In the genomic region with DNA sequence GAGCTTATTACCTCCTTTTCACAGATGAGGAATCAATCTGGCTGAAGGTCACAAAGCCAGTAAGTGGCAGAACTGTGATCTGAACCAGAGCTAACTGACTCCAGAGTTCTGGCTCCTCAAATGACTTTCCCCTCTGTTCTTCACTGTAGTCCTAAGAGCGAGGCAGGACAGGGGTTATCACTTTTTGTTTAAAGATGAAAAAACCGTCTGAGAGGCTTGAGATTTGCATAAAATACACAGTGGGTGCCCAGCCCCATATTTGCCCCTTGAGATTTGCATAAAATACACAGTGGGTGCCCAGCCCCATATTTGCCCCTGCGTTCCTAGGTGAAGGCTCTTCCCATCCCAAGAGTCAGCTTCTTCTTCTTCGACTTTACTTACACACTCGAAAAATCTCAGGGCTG, we compare ENCODE assay signal across 8 cellular contexts. TPM values are rescaled to one million over a fixed set of nuclear protein-coding genes. Genes with fewer than 3 reads are reported as not detected.
A peak's percentile ranks its signal among the peaks of the same experiment; 100 is the strongest.
DNase-seq lines count a peak whose midpoint lies in the region; ATAC-seq, FAIRE-seq and TF ChIP-seq lines count a peak whose summit lies in the region.

No MANE protein-coding gene starts in this region.

- H3K9ac ChIP-seq in astrocyte (ENCODE audit: low read length), result peak overlapping the region; percentile 88

- intact Hi-C loops in left colon (cut with DNase I, micrococcal nuclease), result loop anchor here in 1 of 2 donors (10.0 kb wide), 1 partner anchor 91 kb away; a partner anchor contains a TSS

- H3K9me3 Mint-ChIP-seq in astrocyte (ENCODE audit: unreplicated experiment), result no peaks in the 10 kb centered on the region

- CTCF ChIA-PET in AG04450 (lab: Charles Lee), result interaction anchor here (3.3 kb wide), 1 partner anchor 19 kb away, joined by 10 read pairs; no protein-coding TSS in a partner anchor

- TF ChIP-seq CTCF in AG04450 (IDR thresholded peaks at IDR 0.05; ENCODE audit: low read depth, low read length) (no peak), astrocyte (IDR thresholded peaks at IDR 0.05; ENCODE audit: insufficient read depth, low read depth, low read length) (no peak), suprapubic skin (IDR thresholded peaks at IDR 0.05) (no peak)

- H3K27ac Mint-ChIP-seq in astrocyte (ENCODE audit: unreplicated experiment), result no peak overlapping the region

- H3K9me3 ChIP-seq in AG04450 (ENCODE audit: control insufficient read depth, insufficient read depth, low read length), result no peaks in the 10 kb centered on the region
- H3K9me3 ChIP-seq in astrocyte (ENCODE audit: insufficient read depth, low read depth, low read length), result no peaks in the 10 kb centered on the region
- no peaks in the 10 kb centered on the region for H3K9me3 ChIP-seq in suprapubic skin

- H3K4me3 Mint-ChIP-seq in astrocyte (ENCODE audit: unreplicated experiment), result peak overlapping the region; percentile 84

- no peaks in the 10 kb centered on the region for H3K27me3 Mint-ChIP-seq in astrocyte (ENCODE audit: low read depth, unreplicated experiment)

- H3K79me2 ChIP-seq in astrocyte (ENCODE audit: insufficient read depth, low read length), result peaks cover 32% of the 10 kb centered on the region

- ATAC-seq in GM19328 (IDR thresholded peaks at IDR 0.05; ENCODE audit: unreplicated experiment), result peak; percentile 41
- ATAC-seq in HG03432 (IDR thresholded peaks at IDR 0.05; ENCODE audit: unreplicated experiment), result peak; percentile 55
- peak; percentile 9 for ATAC-seq in left colon

- TF ChIP-seq EP300 in suprapubic skin (IDR thresholded peaks at IDR 0.05), result no peak

- H3K4me3 ChIP-seq in AG04450 (ENCODE audit: low read depth, low read length) (peak overlapping the region; percentile 84), astrocyte (ENCODE audit: insufficient read depth, low read depth, low read length) (peak overlapping the region; percentile 79), suprapubic skin (peak overlapping the region; percentile 70)

- 7% methylated on average over 5 of the region's 5 CpGs for WGBS in suprapubic skin

- POLR2A ChIA-PET in AG04450 (lab: Yijun Ruan, JAX), result interaction anchor here (1.0 to 2.5 kb wide), 2 partner anchors 17 to 19 kb away, joined by 3 to 21 read pairs; a partner anchor contains a TSS

- peaks cover 22% of the 10 kb centered on the region for H3K4me1 Mint-ChIP-seq in astrocyte (ENCODE audit: low read depth, unreplicated experiment)

- TF ChIP-seq POLR2A in suprapubic skin (IDR thresholded peaks at IDR 0.05), result no peak

- peak overlapping the region; percentile 97 for H3K4me2 ChIP-seq in astrocyte (ENCODE audit: low read length)

- FAIRE-seq in astrocyte (lab: Jason Lieb, UNC), result no peak

- DNase-seq in AG04450 (ENCODE audit: low read depth, low spot score) (no peak), astrocyte (ENCODE audit: low read depth) (no peak), left colon (no peak), suprapubic skin (ENCODE audit: low spot score in 2 of 2) (no peak), NOMO-1 treated with DMSO at 0.1 percent for 48 hours (lab: John Stamatoyannopoulos, UW; ENCODE audit: unreplicated experiment) (no peak)
- no peak for DNase-seq in activated CD4-positive, alpha-beta T cell treated with anti-CD3 and anti-CD28 coated beads for 48 hours

- H3K27ac ChIP-seq in AG04450 (ENCODE audit: low read depth, low read length) (peak overlapping the region; percentile 68), astrocyte (ENCODE audit: low read depth, low read length) (peak overlapping the region; percentile 52), suprapubic skin (peak overlapping the region; percentile 59)

- H3K27me3 ChIP-seq in AG04450 (ENCODE audit: control insufficient read depth, insufficient read depth, low read length), result no peaks in the 10 kb centered on the region
- no peaks in the 10 kb centered on the region for H3K27me3 ChIP-seq in astrocyte (ENCODE audit: insufficient read depth, low read length)
- H3K27me3 ChIP-seq in suprapubic skin, result no peaks in the 10 kb centered on the region

- peak overlapping the region; percentile 94 for H2AFZ ChIP-seq in astrocyte (ENCODE audit: low read depth, low read length)

- no peaks in the 10 kb centered on the region for H3K36me3 ChIP-seq in astrocyte (ENCODE audit: insufficient read depth, low read length)
- peaks cover 5% of the 10 kb centered on the region for H3K36me3 ChIP-seq in suprapubic skin

- peaks cover 18% of the 10 kb centered on the region for H3K4me1 ChIP-seq in astrocyte (ENCODE audit: insufficient read depth, low read length)
- peaks cover 18% of the 10 kb centered on the region for H3K4me1 ChIP-seq in suprapubic skin

- H3K36me3 Mint-ChIP-seq in astrocyte (ENCODE audit: low read depth, unreplicated experiment), result peaks cover under 1% of the 10 kb centered on the region

- peaks cover 26% of the 10 kb centered on the region for H4K20me1 ChIP-seq in astrocyte (ENCODE audit: insufficient read depth, low read length)

RNA-seq across cellular contexts. Expression of a gene that starts 0.7 kb away (rescaled TPM):
- polyA plus RNA-seq in AG04450 (2011; rRNA removed), result 9.7 and 10.7 TPM in 2 replicates
- 19.2 and 25.1 TPM in 2 replicates for polyA minus RNA-seq in AG04450 (2011; rRNA and poly(A)+ RNA removed)
- 11.7 and 12.7 TPM in 2 replicates for total RNA-seq in astrocyte
- total RNA-seq in left colon, result 1 to 10 TPM; 4.0 to 4.4 TPM
- total RNA-seq in suprapubic skin, result 1 to 10 TPM; 2.7 to 4.7 (median 3.2) TPM

RNA-seq across cellular contexts. Expression of a gene that starts 16.9 kb away (rescaled TPM):
- polyA plus RNA-seq in AG04450 (2011; rRNA removed), result 185 and 207 TPM in 2 replicates
- 36.2 and 41.8 TPM in 2 replicates for polyA minus RNA-seq in AG04450 (2011; rRNA and poly(A)+ RNA removed)
- total RNA-seq in astrocyte, result 125 and 137 TPM in 2 replicates
- total RNA-seq in left colon, result 10 to 100 TPM; 49.1 to 58.5 TPM
- 10 to 100 TPM; 44.3 to 82.1 (median 76.0) TPM for total RNA-seq in suprapubic skin
